In genomic region chr11:118868659-118869058, GRCh38 we compare ENCODE assay signal across 28 cellular contexts. TPM values are rescaled to one million over a fixed set of nuclear protein-coding genes. Genes with fewer than 3 reads are reported as not detected.
DNase-seq lines count a peak whose midpoint lies in the region; ATAC-seq and TF ChIP-seq lines count a peak whose summit lies in the region.
"Had no signal": no experiment of that assay in that cellular context is flagged by ENCODE, and none has a peak within 500 bp of the region (broad histone marks: within the 10 kb centered on the region; RNA-seq: fewer than 3 reads in every experiment).

No MANE protein-coding gene starts in this region.

- no peak overlapping the region for H3K4me3 Mint-ChIP-seq in activated CD8-positive, alpha-beta T cell treated with anti-CD3 and anti-CD28 coated beads for 36 hours
- H3K4me3 Mint-ChIP-seq in activated CD8-positive, alpha-beta T cell treated with anti-CD3 and anti-CD28 coated beads, Interleukin-2, amount 10 ng/mL, durations not matched to agents 7 days and 5 days = no peak overlapping the region
- peak overlapping the region; percentile 48 to 84 (median 73) for H3K4me3 Mint-ChIP-seq in IgD-negative memory B cell
- peak overlapping the region; percentile 78 for H3K4me3 Mint-ChIP-seq in central memory CD8-positive, alpha-beta T cell
- H3K4me3 Mint-ChIP-seq: activated CD4-positive, alpha-beta memory T cell treated with anti-CD3 and anti-CD28 coated beads, Interleukin-2, amount 10 ng/mL, durations not matched to agents 7 days and 5 days; HFFc6; T-helper 2 cell treated with Interferon-gamma antibody and Interleukin-4, amounts not matched to agents 5 μg/mL and 100 μg/mL, for 36 hours; WTC11 had no signal

- no peak for TF ChIP-seq POLR2A in spleen (IDR thresholded peaks at IDR 0.05)

- no peaks in the 10 kb centered on the region for H3K27me3 ChIP-seq in spleen (replicated peaks in 1 of 7)
- H3K27me3 ChIP-seq: Peyer's patch had no signal

- DNase-seq in activated CD8-positive, alpha-beta T cell treated with anti-CD3 and anti-CD28 coated beads for 36 hours = no peak
- DNase-seq in activated CD8-positive, alpha-beta T cell treated with anti-CD3 and anti-CD28 coated beads, Interleukin-2, amount 10 ng/mL, durations not matched to agents 7 days and 5 days = no peak
- DNase-seq in central memory CD8-positive, alpha-beta T cell (ENCODE audit: low spot score in 2 of 2) = no peak
- DNase-seq in spleen (peak; percentile 46), posterior cingulate gyrus (no peak), islet precursor cell (no peak), NCI-H1417 treated with DMSO at 0.1 percent for 48 hours (lab: John Stamatoyannopoulos, UW) (no peak)
- DNase-seq: activated CD4-positive, alpha-beta memory T cell treated with anti-CD3 and anti-CD28 coated beads, Interleukin-2, amount 10 ng/mL, durations not matched to agents 7 days and 5 days; activated naive CD8-positive, alpha-beta T cell treated with anti-CD3 and anti-CD28 coated beads for 36 hours; activated T-cell treated with anti-CD3 and anti-CD28 coated beads, Interleukin-2, amount 50 U/mL, for 1 hour; GDM1; HFFc6; left colon; midbrain; NCI-H1436 treated with DMSO at 0.1 percent for 48 hours; NCI-H2171 treated with DMSO at 0.1 percent for 48 hours; NCI-H774; stimulated activated CD4-positive, alpha-beta T cell treated with anti-CD3 and anti-CD28 coated beads, Interleukin-4, amount 100 ng/mL, for 1 hour had no signal

- peak overlapping the region; percentile 38 for H3K27ac Mint-ChIP-seq in activated CD8-positive, alpha-beta T cell treated with anti-CD3 and anti-CD28 coated beads for 36 hours
- H3K27ac Mint-ChIP-seq in activated CD8-positive, alpha-beta T cell treated with anti-CD3 and anti-CD28 coated beads, Interleukin-2, amount 10 ng/mL, durations not matched to agents 7 days and 5 days = no peak overlapping the region
- peak overlapping the region; percentile 94 to 100 (median 96) for H3K27ac Mint-ChIP-seq in IgD-negative memory B cell
- peak overlapping the region; percentile 97 for H3K27ac Mint-ChIP-seq in central memory CD8-positive, alpha-beta T cell (ENCODE audit: low read depth)
- H3K27ac Mint-ChIP-seq: HFFc6; T-helper 2 cell treated with Interferon-gamma antibody and Interleukin-4, amounts not matched to agents 5 μg/mL and 100 μg/mL, for 36 hours; WTC11 had no signal

- CTCF ChIA-PET in activated CD8-positive, alpha-beta T cell treated with anti-CD3 and anti-CD28 coated beads for 36 hours (lab: Charles Lee) = interaction anchor here (1.9 to 2.4 kb wide), 2 partner anchors 61 to 88 kb away, joined by 7 to 9 read pairs; no protein-coding TSS in a partner anchor
- CTCF ChIA-PET in activated CD8-positive, alpha-beta T cell treated with anti-CD3 and anti-CD28 coated beads, Interleukin-2, amount 10 ng/mL, durations not matched to agents 7 days and 5 days (lab: Charles Lee) = interaction anchor here (2.8 to 3.3 kb wide), 2 partner anchors 78 to 179 kb away, joined by 11 to 43 read pairs; partner anchors contain the start of gene DDX6

- peak overlapping the region in 7 of 8 donors; percentile 86 to 97 (median 90) for H3K27ac ChIP-seq in spleen

- ATAC-seq in activated CD8-positive, alpha-beta T cell treated with anti-CD3 and anti-CD28 coated beads for 36 hours = no peak
- ATAC-seq in activated CD8-positive, alpha-beta T cell treated with anti-CD3 and anti-CD28 coated beads, Interleukin-2, amount 10 ng/mL, durations not matched to agents 7 days and 5 days = no peak
- no peak for ATAC-seq in central memory CD8-positive, alpha-beta T cell (replicated peaks; ENCODE audit: extremely low read depth, poor library complexity, severe bottlenecking)
- ATAC-seq: left colon, WTC11 had no signal

- 59 to 81% (median 74%) methylated on average over 2 of the region's 2 CpGs for WGBS in spleen, 5 donors

- H3K4me3 ChIP-seq in spleen = no peak overlapping the region
- H3K4me3 ChIP-seq: Peyer's patch, skin epidermis had no signal

- peaks cover 38% of the 10 kb centered on the region for H3K4me1 Mint-ChIP-seq in activated CD8-positive, alpha-beta T cell treated with anti-CD3 and anti-CD28 coated beads for 36 hours (ENCODE audit: low read depth)
- peaks cover 35% of the 10 kb centered on the region for H3K4me1 Mint-ChIP-seq in activated CD8-positive, alpha-beta T cell treated with anti-CD3 and anti-CD28 coated beads, Interleukin-2, amount 10 ng/mL, durations not matched to agents 7 days and 5 days (ENCODE audit: low read depth)
- H3K4me1 Mint-ChIP-seq in IgD-negative memory B cell = peaks cover 33 to 36% (median 34%) of the 10 kb centered on the region in 3 donors
- peaks cover 37% of the 10 kb centered on the region for H3K4me1 Mint-ChIP-seq in central memory CD8-positive, alpha-beta T cell

- H3K9me3 ChIP-seq in spleen = no peaks in the 10 kb centered on the region
- H3K9me3 ChIP-seq: Peyer's patch had no signal

- intact Hi-C loops in activated CD8-positive, alpha-beta T cell treated with anti-CD3 and anti-CD28 coated beads for 36 hours (cut with micrococcal nuclease) = no loop called here
- intact Hi-C loops in spleen (cut with DNase I; ENCODE audit: low total_unique reads) (no loop called here), posterior cingulate gyrus (cut with DNase I) (no loop called here)

- H3K27me3 Mint-ChIP-seq in activated CD8-positive, alpha-beta T cell treated with anti-CD3 and anti-CD28 coated beads for 36 hours = no peaks in the 10 kb centered on the region
- H3K27me3 Mint-ChIP-seq in activated CD8-positive, alpha-beta T cell treated with anti-CD3 and anti-CD28 coated beads, Interleukin-2, amount 10 ng/mL, durations not matched to agents 7 days and 5 days (ENCODE audit: low read depth) = no peaks in the 10 kb centered on the region
- peaks cover 2% of the 10 kb centered on the region for H3K27me3 Mint-ChIP-seq in IgD-negative memory B cell
- H3K27me3 Mint-ChIP-seq in central memory CD8-positive, alpha-beta T cell = no peaks in the 10 kb centered on the region
- H3K27me3 Mint-ChIP-seq: activated CD4-positive, alpha-beta memory T cell treated with anti-CD3 and anti-CD28 coated beads, Interleukin-2, amount 10 ng/mL, durations not matched to agents 7 days and 5 days; activated naive CD8-positive, alpha-beta T cell treated with anti-CD3 and anti-CD28 coated beads for 36 hours; progenitor cell of endocrine pancreas had no signal

- TF ChIP-seq CTCF in activated CD8-positive, alpha-beta T cell treated with anti-CD3 and anti-CD28 coated beads for 36 hours (IDR thresholded peaks at IDR 0.05) = no peak
- TF ChIP-seq CTCF in spleen (IDR thresholded peaks at IDR 0.05 in 8 of 11, conservative IDR thresholded peaks at IDR 0.05 in 3 of 11) = no peak

- H3K4me1 ChIP-seq in spleen = peaks cover 25 to 54% (median 42%) of the 10 kb centered on the region in 6 donors

- no peaks in the 10 kb centered on the region for H3K9me3 Mint-ChIP-seq in activated CD8-positive, alpha-beta T cell treated with anti-CD3 and anti-CD28 coated beads for 36 hours
- no peaks in the 10 kb centered on the region for H3K9me3 Mint-ChIP-seq in activated CD8-positive, alpha-beta T cell treated with anti-CD3 and anti-CD28 coated beads, Interleukin-2, amount 10 ng/mL, durations not matched to agents 7 days and 5 days (ENCODE audit: insufficient read depth)
- H3K9me3 Mint-ChIP-seq in IgD-negative memory B cell = no peaks in the 10 kb centered on the region
- no peaks in the 10 kb centered on the region for H3K9me3 Mint-ChIP-seq in central memory CD8-positive, alpha-beta T cell
- H3K9me3 Mint-ChIP-seq: activated CD4-positive, alpha-beta memory T cell treated with anti-CD3 and anti-CD28 coated beads, Interleukin-2, amount 10 ng/mL, durations not matched to agents 7 days and 5 days; activated naive CD8-positive, alpha-beta T cell treated with anti-CD3 and anti-CD28 coated beads for 36 hours; HFFc6; T-helper 2 cell treated with Interferon-gamma antibody and Interleukin-4, amounts not matched to agents 5 μg/mL and 100 μg/mL, for 36 hours; WTC11 had no signal

- H3K36me3 Mint-ChIP-seq in activated CD8-positive, alpha-beta T cell treated with anti-CD3 and anti-CD28 coated beads for 36 hours (ENCODE audit: low read depth) = no peaks in the 10 kb centered on the region
- no peaks in the 10 kb centered on the region for H3K36me3 Mint-ChIP-seq in activated CD8-positive, alpha-beta T cell treated with anti-CD3 and anti-CD28 coated beads, Interleukin-2, amount 10 ng/mL, durations not matched to agents 7 days and 5 days (ENCODE audit: low read depth)
- H3K36me3 Mint-ChIP-seq in IgD-negative memory B cell = no peaks in the 10 kb centered on the region
- H3K36me3 Mint-ChIP-seq in central memory CD8-positive, alpha-beta T cell (ENCODE audit: insufficient read depth) = peaks cover 15% of the 10 kb centered on the region
- H3K36me3 Mint-ChIP-seq: activated naive CD8-positive, alpha-beta T cell treated with anti-CD3 and anti-CD28 coated beads for 36 hours; WTC11 had no signal

- no peaks in the 10 kb centered on the region for H3K36me3 ChIP-seq in spleen
- H3K36me3 ChIP-seq: Peyer's patch had no signal

- POLR2A ChIA-PET in activated CD8-positive, alpha-beta T cell treated with anti-CD3 and anti-CD28 coated beads for 36 hours (lab: Charles Lee) = interaction anchor here (1.0 to 3.0 kb wide), 11 partner anchors 8 to 296 kb away, joined by 3 to 40 read pairs (median 3); partner anchors contain the start of genes ARCN1, CXCR5 and DDX6
- POLR2A ChIA-PET in activated CD8-positive, alpha-beta T cell treated with anti-CD3 and anti-CD28 coated beads, Interleukin-2, amount 10 ng/mL, durations not matched to agents 7 days and 5 days (lab: Charles Lee) = interaction anchor here (1.5 to 6.4 kb wide), 3 partner anchors 8 to 78 kb away, joined by 4 to 156 read pairs (median 35); partner anchors contain the start of gene DDX6

RNA-seq across cellular contexts. Expression of gene CXCR5, which starts 15.0 kb away (rescaled TPM):
- under 1 TPM; 0.60 to 0.92 TPM for total RNA-seq in activated CD8-positive, alpha-beta T cell treated with anti-CD3 and anti-CD28 coated beads for 36 hours
- under 1 TPM; 0.08 to 0.18 TPM for total RNA-seq in activated CD8-positive, alpha-beta T cell treated with anti-CD3 and anti-CD28 coated beads, Interleukin-2, amount 10 ng/mL, durations not matched to agents 7 days and 5 days
- polyA plus RNA-seq in IgD-negative memory B cell (93.4 TPM), spleen (10 to 100 TPM; 35.4 to 50.7 (median 39.6) TPM)
- 10 to 100 TPM; 25.0 to 66.6 (median 33.2) TPM for total RNA-seq in spleen
- total RNA-seq: fibroblast of lung, progenitor cell of endocrine pancreas, SK-MEL-5 had no signal
- polyA plus RNA-seq: BJ, fibroblast of lung, neural cell had no signal

RNA-seq across cellular contexts. Expression of gene BCL9L, which starts 57.1 kb away (rescaled TPM):
- total RNA-seq in activated CD8-positive, alpha-beta T cell treated with anti-CD3 and anti-CD28 coated beads for 36 hours = 10 to 100 TPM; 35.9 to 38.8 TPM
- total RNA-seq in activated CD8-positive, alpha-beta T cell treated with anti-CD3 and anti-CD28 coated beads, Interleukin-2, amount 10 ng/mL, durations not matched to agents 7 days and 5 days = 10 to 100 TPM; 70.0 to 70.6 TPM
- polyA plus RNA-seq in IgD-negative memory B cell (2.8 TPM), spleen (10 to 100 TPM in 1 of 3 donors, 1 to 10 TPM in 2; 2.5 to 14.2 (median 2.6) TPM)
- 10 to 100 TPM; 19.8 to 58.0 (median 39.0) TPM for total RNA-seq in spleen

Comparison
In these comparisons a context has a peak if more than half of its experiments do, and no peak if none do; other contexts are left out.
1. H3K4me3 Mint-ChIP-seq: peak in IgD-negative memory B cell (4 of 4) and central memory CD8-positive, alpha-beta T cell (single experiment); none in activated CD8-positive, alpha-beta T cell treated with anti-CD3 and anti-CD28 coated beads for 36 hours (single experiment) and activated CD8-positive, alpha-beta T cell treated with anti-CD3 and anti-CD28 coated beads, Interleukin-2, amount 10 ng/mL, durations not matched to agents 7 days and 5 days (single experiment).
2. RNA of gene CXCR5, which starts 15.0 kb away (total RNA-seq): 25.0 to 66.6 TPM in spleen; 0.60 to 0.92 TPM in activated CD8-positive, alpha-beta T cell treated with anti-CD3 and anti-CD28 coated beads for 36 hours and 0.08 to 0.18 TPM in activated CD8-positive, alpha-beta T cell treated with anti-CD3 and anti-CD28 coated beads, Interleukin-2, amount 10 ng/mL, durations not matched to agents 7 days and 5 days; every median in the first group is over 10 times any median in the second.